Comparison of ENCODE assay signal across 31 cellular contexts in the genomic region with DNA sequence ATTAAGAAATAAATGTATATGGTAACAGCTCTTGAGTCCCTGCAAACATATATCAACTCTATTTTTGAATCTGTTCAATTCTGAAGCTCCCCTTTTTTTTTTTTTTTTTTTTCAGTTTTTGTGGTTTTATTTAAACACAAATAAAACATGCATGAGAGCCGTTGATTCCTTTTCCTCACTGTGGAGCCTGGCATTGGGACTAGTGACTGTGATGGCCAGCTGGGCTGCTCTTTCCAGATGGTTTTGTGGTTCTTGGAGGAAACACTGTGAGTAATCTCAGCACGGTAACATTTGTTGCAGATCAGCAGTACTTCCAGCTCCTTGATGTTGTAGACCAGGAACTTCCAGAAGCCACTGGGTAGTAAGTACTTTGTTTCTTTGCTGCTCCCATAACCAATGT. TPM values are rescaled to one million over a fixed set of nuclear protein-coding genes. Genes with fewer than 3 reads are reported as not detected.
DNase-seq lines count a peak whose midpoint lies in the region; ATAC-seq and TF ChIP-seq lines count a peak whose summit lies in the region.
"Had no signal": no experiment of that assay in that cellular context is flagged by ENCODE, and none has a peak within 500 bp of the region (broad histone marks: within the 10 kb centered on the region; RNA-seq: fewer than 3 reads in every experiment).

No MANE protein-coding gene starts in this region.

- H3K27ac ChIP-seq in right lobe of liver (no peak overlapping the region), right cardiac atrium (ENCODE audit: low read length) (no peak overlapping the region), neuronal stem cell (replicated peaks; ENCODE audit: low read length) (no peak overlapping the region)
- H3K27ac ChIP-seq: colonic mucosa, left lung, neural progenitor cell, parathyroid adenoma, upper lobe of right lung had no signal

- H3K79me1 ChIP-seq in neuronal stem cell (ENCODE audit: low read depth, low read length), result no peaks in the 10 kb centered on the region

- no peak overlapping the region for H2AFZ ChIP-seq in neuronal stem cell (ENCODE audit: low read length)
- H2AFZ ChIP-seq: neural progenitor cell, parathyroid adenoma had no signal

- H2BK15ac ChIP-seq in neuronal stem cell (ENCODE audit: low read length), result no peak overlapping the region

- intact Hi-C loops in right lobe of liver (cut with DNase I) (no loop called here), right cardiac atrium (cut with DNase I) (no loop called here)

- in situ Hi-C loops in astrocyte of the cerebellum (cut with HindIII; ENCODE audit: low sequenced_read_pairs), result no loop called here

- no peak overlapping the region for H3K18ac ChIP-seq in neuronal stem cell (ENCODE audit: low read length)

- no peak overlapping the region for H2BK120ac ChIP-seq in neuronal stem cell (ENCODE audit: low read depth, low read length)

- H2BK5ac ChIP-seq in neuronal stem cell (ENCODE audit: low read length), result no peak overlapping the region

- H3K4me1 ChIP-seq in right lobe of liver, result peaks cover 0 to 4% (median 0%) of the 10 kb centered on the region in 4 donors
- no peaks in the 10 kb centered on the region for H3K4me1 ChIP-seq in right cardiac atrium (ENCODE audit: control insufficient read depth, insufficient read depth, low read length)
- H3K4me1 ChIP-seq in neuronal stem cell (ENCODE audit: control insufficient read depth in 2 of 2, insufficient read depth in 1 of 2, low read depth in 1 of 2, low read length in 2 of 2), result no peaks in the 10 kb centered on the region
- H3K4me1 ChIP-seq: colonic mucosa, left lung, neural progenitor cell, parathyroid adenoma, upper lobe of right lung had no signal

- H3K4me3 ChIP-seq in astrocyte of the cerebellum (ENCODE audit: low read depth, low read length) (no peak overlapping the region), right lobe of liver (no peak overlapping the region), right cardiac atrium (ENCODE audit: low read length) (no peak overlapping the region), neuronal stem cell (ENCODE audit: low read length in 2 of 2) (no peak overlapping the region)
- H3K4me3 ChIP-seq: colonic mucosa, left lung, neural progenitor cell, smooth muscle cell, upper lobe of right lung had no signal

- DNase-seq in EH (ENCODE audit: low read depth) (peak; percentile 43), HCEC 1CT (peak; percentile 65), astrocyte of the cerebellum (ENCODE audit: low read depth) (peak; percentile 49), myocyte (ENCODE audit: low read depth) (peak; percentile 91), right lobe of liver (no peak), right cardiac atrium (no peak), neuronal stem cell (ENCODE audit: low spot score) (no peak)
- DNase-seq: activated CD4-positive, alpha-beta memory T cell treated with anti-CD3 and anti-CD28 coated beads for 36 hours; activated CD4-positive, alpha-beta T cell treated with anti-CD3 and anti-CD28 coated beads for 1 hour; activated naive CD4-positive, alpha-beta T cell treated with anti-CD3 and anti-CD28 coated beads, Interleukin-2, amount 10 ng/mL, durations not matched to agents 7 days and 5 days; AML-193; amniotic stem cell; CD4-positive, alpha-beta T cell; colonic mucosa; effector CD4-positive, alpha-beta T cell; head of caudate nucleus; HFFc6; islet precursor cell; left lung; mesenchymal stem cell; NCI-H1092; NCI-H1694 treated with DMSO at 0.1 percent for 48 hours; NCI-H524; PC-3; retina; stimulated activated naive CD4-positive, alpha-beta T cell treated with Interleukin-2 at 50 U/mL for 16 hours; upper lobe of right lung had no signal

- H3K4me2 ChIP-seq in neuronal stem cell (ENCODE audit: insufficient read depth, low read length, poor library complexity, severe bottlenecking), result no peak overlapping the region
- H3K4me2 ChIP-seq: neural progenitor cell, smooth muscle cell had no signal

- no peaks in the 10 kb centered on the region for H3K27me3 ChIP-seq in right lobe of liver
- H3K27me3 ChIP-seq in right cardiac atrium (ENCODE audit: control insufficient read depth, insufficient read depth), result no peaks in the 10 kb centered on the region
- H3K27me3 ChIP-seq in neuronal stem cell (ENCODE audit: control insufficient read depth in 3 of 3, insufficient read depth in 3 of 3, low read depth in 1 of 3, low read length in 3 of 3), result no peaks in the 10 kb centered on the region
- H3K27me3 ChIP-seq: colonic mucosa, left lung, neural progenitor cell, upper lobe of right lung had no signal

- H3K4ac ChIP-seq in neuronal stem cell (ENCODE audit: low read length), result no peak overlapping the region

- TF ChIP-seq POLR2A in right lobe of liver (IDR thresholded peaks at IDR 0.05), result no peak

- no peak overlapping the region for H3K14ac ChIP-seq in neuronal stem cell (ENCODE audit: low read length)

- no peak overlapping the region for H2AK5ac ChIP-seq in neuronal stem cell (ENCODE audit: low read depth, low read length)

- H4K8ac ChIP-seq in neuronal stem cell (ENCODE audit: low read depth, low read length), result no peak overlapping the region

- no peak overlapping the region for H3K23ac ChIP-seq in neuronal stem cell (ENCODE audit: low read depth, low read length, poor library complexity)

- TF ChIP-seq CTCF in astrocyte of the cerebellum (IDR thresholded peaks at IDR 0.05; ENCODE audit: low read depth, low read length, missing control alignments) (no peak), right lobe of liver (IDR thresholded peaks at IDR 0.05) (no peak)

- H3K9me3 ChIP-seq in right lobe of liver (no peaks in the 10 kb centered on the region), right cardiac atrium (ENCODE audit: control insufficient read depth, low read length) (no peaks in the 10 kb centered on the region), neuronal stem cell (replicated peaks in 1 of 2; ENCODE audit: control insufficient read depth in 2 of 2, insufficient read depth in 1 of 2, low read depth in 1 of 2, low read length in 2 of 2) (no peaks in the 10 kb centered on the region)
- H3K9me3 ChIP-seq: colonic mucosa, left lung, upper lobe of right lung had no signal

- ATAC-seq in right lobe of liver (no peak), right cardiac atrium (no peak)
- ATAC-seq: left lung, PC-3, Right ventricle myocardium inferior, upper lobe of right lung had no signal

- no peak overlapping the region for H2BK12ac ChIP-seq in neuronal stem cell (ENCODE audit: low read length)

- peaks cover 0 to 42% (median 4%) of the 10 kb centered on the region in 4 donors for H3K36me3 ChIP-seq in right lobe of liver
- peaks cover 1 to 77% of the 10 kb centered on the region in 2 donors for H3K36me3 ChIP-seq in neuronal stem cell (replicated peaks in 1 of 2; ENCODE audit: control insufficient read depth in 2 of 2, insufficient read depth in 2 of 2, low read length in 2 of 2)
- H3K36me3 ChIP-seq: colonic mucosa had no signal

- H4K91ac ChIP-seq in neuronal stem cell (ENCODE audit: low read depth, low read length, poor library complexity), result no peak overlapping the region

- 75% methylated on average over 1 of the region's 2 CpGs for WGBS in right lobe of liver (ENCODE audit: insufficient coverage, low coverage, low lambda C conversion rate, missing lambda C conversion rate)
- WGBS in right cardiac atrium, result 76% methylated on average over 2 of the region's 2 CpGs
- no CpG with 5 or more reads among the region's 2 CpGs for WGBS in neuronal stem cell (ENCODE audit: extremely low coverage in 2 of 2, insufficient read length in 2 of 2, insufficient replicate concordance in 1 of 2), 2 donors

- no peak overlapping the region for H3K9ac ChIP-seq in neuronal stem cell (ENCODE audit: low read depth, low read length, poor library complexity)
- H3K9ac ChIP-seq: neural progenitor cell, parathyroid adenoma had no signal

RNA-seq across cellular contexts. Expression of gene EMC7, which starts 15.9 kb away (rescaled TPM):
- total RNA-seq in myocyte (35.5 and 35.7 TPM in 2 replicates), right lobe of liver (10 to 100 TPM; 30.4 to 49.4 (median 41.6) TPM), right cardiac atrium (10 to 100 TPM; 66.0 to 90.0 (median 72.8) TPM)
- polyA plus RNA-seq in myocyte (2012), result 130 TPM
- polyA plus RNA-seq in right cardiac atrium, result 109 TPM
- polyA plus RNA-seq in neuronal stem cell (2013, experiment 1 of 2), result 30.8 TPM
- 30.1 TPM for polyA plus RNA-seq in neuronal stem cell (2013, experiment 2 of 2)

RNA-seq across cellular contexts. Expression of gene PGBD4, which starts 16.1 kb away (rescaled TPM):
- total RNA-seq in myocyte, result 3.5 and 3.6 TPM in 2 replicates
- polyA plus RNA-seq in myocyte (2012), result 1.8 TPM
- total RNA-seq in right lobe of liver, result under 1 TPM; 0.56 to 0.98 (median 0.83) TPM
- total RNA-seq in right cardiac atrium, result 1 to 10 TPM; 2.2 to 2.9 (median 2.7) TPM
- 1.5 TPM for polyA plus RNA-seq in right cardiac atrium
- polyA plus RNA-seq in neuronal stem cell (2013, experiment 1 of 2), result 0.54 TPM
- polyA plus RNA-seq in neuronal stem cell (2013, experiment 2 of 2), result 0.48 TPM

RNA-seq across cellular contexts. Expression of gene AVEN, which starts 46.7 kb away (rescaled TPM):
- total RNA-seq in myocyte (69.2 and 77.7 TPM in 2 replicates), right lobe of liver (10 to 100 TPM in 3 of 6 experiments, 1 to 10 TPM in 3; 8.2 to 10.2 (median 9.4) TPM), right cardiac atrium (10 to 100 TPM; 15.1 to 20.3 (median 16.8) TPM)
- 39.8 TPM for polyA plus RNA-seq in myocyte (2012)
- polyA plus RNA-seq in right cardiac atrium, result 20.0 TPM
- 7.1 TPM for polyA plus RNA-seq in neuronal stem cell (2013, experiment 1 of 2)
- polyA plus RNA-seq in neuronal stem cell (2013, experiment 2 of 2), result 6.9 TPM

Comparison
In these comparisons a context has a peak if more than half of its experiments do, and no peak if none do; other contexts are left out.
1. DNase-seq: peak in EH (single experiment), HCEC 1CT (single experiment), astrocyte of the cerebellum (single experiment) and myocyte (single experiment); none in right lobe of liver (0 of 3), right cardiac atrium (0 of 3) and neuronal stem cell (single experiment).